ENCODE assay signal across 23 cellular contexts in genomic region chr7:36475011-36475342, GRCh38.
DNase-seq lines count a peak whose midpoint lies in the region; ATAC-seq and TF ChIP-seq lines count a peak whose summit lies in the region.
"Had no signal": no experiment of that assay in that cellular context is flagged by ENCODE, and none has a peak within 500 bp of the region (broad histone marks: within the 10 kb centered on the region; RNA-seq: fewer than 3 reads in every experiment).

No MANE protein-coding gene starts in this region.

- no peaks in the 10 kb centered on the region for H3K9me3 Mint-ChIP-seq in natural killer cell treated with Interleukin-12 subunit alpha and Interleukin-12 subunit beta and Interleukin-15 and Interleukin-18, amount 100 ng/mL, for 72 hours
- H3K9me3 Mint-ChIP-seq in natural killer cell, result no peaks in the 10 kb centered on the region
- H3K9me3 Mint-ChIP-seq in activated naive CD8-positive, alpha-beta T cell treated with anti-CD3 and anti-CD28 coated beads, Interleukin-2, amount 50 U/mL, for 24 hours, result peaks cover 6% of the 10 kb centered on the region
- H3K9me3 Mint-ChIP-seq: HFFc6 had no signal

- no peak for DNase-seq in natural killer cell treated with Interleukin-12 subunit alpha and Interleukin-12 subunit beta and Interleukin-15 and Interleukin-18, amount 100 ng/mL, for 72 hours (ENCODE audit: low spot score)
- DNase-seq in natural killer cell (no peak), RWPE2 (ENCODE audit: low spot score) (no peak), NCI-H1694 treated with DMSO at 0.1 percent for 48 hours (lab: John Stamatoyannopoulos, UW) (no peak), Karpas-422 (no peak)
- no peak for DNase-seq in activated naive CD8-positive, alpha-beta T cell treated with anti-CD3 and anti-CD28 coated beads, Interleukin-2, amount 50 U/mL, for 24 hours
- DNase-seq: CD8-positive, alpha-beta T cell; DMS 273 treated with DMSO at 0.1 percent for 48 hours; DMS79; GM23248; H7; HFFc6; NCI-H1092 treated with DMSO at 0.1 percent for 48 hours; NCI-H1436; NCI-H187 treated with DMSO at 0.1 percent for 48 hours; NCI-H446; NCI-H526; PC-9; Right ventricle myocardium superior had no signal

- no peak for ATAC-seq in natural killer cell treated with Interleukin-12 subunit alpha and Interleukin-12 subunit beta and Interleukin-15 and Interleukin-18, amount 100 ng/mL, for 72 hours
- no peak for ATAC-seq in natural killer cell
- no peak for ATAC-seq in RWPE2 (ENCODE audit: low read depth)
- ATAC-seq in activated naive CD8-positive, alpha-beta T cell treated with anti-CD3 and anti-CD28 coated beads, Interleukin-2, amount 50 U/mL, for 24 hours, result no peak
- ATAC-seq in HG03108 (IDR thresholded peaks at IDR 0.05; ENCODE audit: unreplicated experiment), result no peak
- ATAC-seq: CD8-positive, alpha-beta T cell had no signal

- peak overlapping the region in 1 of 2 donors; percentile 65 for H3K27ac Mint-ChIP-seq in natural killer cell treated with Interleukin-12 subunit alpha and Interleukin-12 subunit beta and Interleukin-15 and Interleukin-18, amount 100 ng/mL, for 72 hours
- H3K27ac Mint-ChIP-seq in natural killer cell, result no peak overlapping the region
- H3K27ac Mint-ChIP-seq in activated naive CD8-positive, alpha-beta T cell treated with anti-CD3 and anti-CD28 coated beads, Interleukin-2, amount 50 U/mL, for 24 hours, result peak overlapping the region; percentile 72
- H3K27ac Mint-ChIP-seq: CD8-positive, alpha-beta T cell; HFFc6 had no signal

- peak overlapping the region; percentile 55 for H3K4me3 Mint-ChIP-seq in natural killer cell treated with Interleukin-12 subunit alpha and Interleukin-12 subunit beta and Interleukin-15 and Interleukin-18, amount 100 ng/mL, for 72 hours
- no peak overlapping the region for H3K4me3 Mint-ChIP-seq in natural killer cell
- no peak overlapping the region for H3K4me3 Mint-ChIP-seq in activated naive CD8-positive, alpha-beta T cell treated with anti-CD3 and anti-CD28 coated beads, Interleukin-2, amount 50 U/mL, for 24 hours
- H3K4me3 Mint-ChIP-seq: CD8-positive, alpha-beta T cell; HFFc6 had no signal

- H3K27ac ChIP-seq in RWPE2 (ENCODE audit: poor library complexity, severe bottlenecking) (peak overlapping the region; percentile 40), Karpas-422 (ENCODE audit: low read length) (no peak overlapping the region)
- H3K27ac ChIP-seq: A549, C4-2B, GM23248, PC-9 had no signal

- peaks cover 15 to 18% of the 10 kb centered on the region in 2 donors for H3K4me1 Mint-ChIP-seq in natural killer cell treated with Interleukin-12 subunit alpha and Interleukin-12 subunit beta and Interleukin-15 and Interleukin-18, amount 100 ng/mL, for 72 hours (ENCODE audit: low read depth in 2 of 2)
- H3K4me1 Mint-ChIP-seq in natural killer cell, result peaks cover 9 to 11% of the 10 kb centered on the region in 2 donors
- peaks cover 33% of the 10 kb centered on the region for H3K4me1 Mint-ChIP-seq in activated naive CD8-positive, alpha-beta T cell treated with anti-CD3 and anti-CD28 coated beads, Interleukin-2, amount 50 U/mL, for 24 hours

- H3K9ac ChIP-seq in Karpas-422 (ENCODE audit: low read length), result no peak overlapping the region
- H3K9ac ChIP-seq: GM23248 had no signal

- no peak overlapping the region for H3K4me2 ChIP-seq in Karpas-422 (ENCODE audit: low read depth, low read length, poor library complexity, severe bottlenecking)
- H3K4me2 ChIP-seq: A549 had no signal

- H3K36me3 Mint-ChIP-seq in natural killer cell treated with Interleukin-12 subunit alpha and Interleukin-12 subunit beta and Interleukin-15 and Interleukin-18, amount 100 ng/mL, for 72 hours, result peaks cover 12% of the 10 kb centered on the region
- peaks cover 12% of the 10 kb centered on the region for H3K36me3 Mint-ChIP-seq in natural killer cell
- H3K36me3 Mint-ChIP-seq in activated naive CD8-positive, alpha-beta T cell treated with anti-CD3 and anti-CD28 coated beads, Interleukin-2, amount 50 U/mL, for 24 hours (ENCODE audit: low read depth), result peaks cover 3% of the 10 kb centered on the region

- intact Hi-C loops in natural killer cell (cut with micrococcal nuclease), result no loop called here

- TF ChIP-seq CTCF in natural killer cell (IDR thresholded peaks at IDR 0.05) (no peak), RWPE2 (IDR thresholded peaks at IDR 0.05; ENCODE audit: poor library complexity, severe bottlenecking) (no peak)

- no peaks in the 10 kb centered on the region for H3K27me3 ChIP-seq in RWPE2 (ENCODE audit: insufficient read depth, poor library complexity, severe bottlenecking)
- H3K27me3 ChIP-seq in Karpas-422 (ENCODE audit: low read length), result no peaks in the 10 kb centered on the region

- no peak overlapping the region for H2AFZ ChIP-seq in Karpas-422 (ENCODE audit: low read length)
- H2AFZ ChIP-seq: GM23248 had no signal

- H3K4me1 ChIP-seq in RWPE2 (ENCODE audit: insufficient read depth, poor library complexity, severe bottlenecking) (peaks cover 14% of the 10 kb centered on the region), Karpas-422 (ENCODE audit: low read length) (no peaks in the 10 kb centered on the region)

- H3K27me3 Mint-ChIP-seq in natural killer cell treated with Interleukin-12 subunit alpha and Interleukin-12 subunit beta and Interleukin-15 and Interleukin-18, amount 100 ng/mL, for 72 hours, result no peaks in the 10 kb centered on the region
- H3K27me3 Mint-ChIP-seq in natural killer cell (ENCODE audit: low read depth in 2 of 2), result peaks cover 0 to 4% of the 10 kb centered on the region in 2 donors
- H3K27me3 Mint-ChIP-seq in activated naive CD8-positive, alpha-beta T cell treated with anti-CD3 and anti-CD28 coated beads, Interleukin-2, amount 50 U/mL, for 24 hours, result no peaks in the 10 kb centered on the region

- no peaks in the 10 kb centered on the region for H4K20me1 ChIP-seq in Karpas-422 (ENCODE audit: insufficient read depth, low read depth, low read length)

- H3K9me3 ChIP-seq in RWPE2 (ENCODE audit: severe bottlenecking) (no peaks in the 10 kb centered on the region), Karpas-422 (ENCODE audit: low read length) (no peaks in the 10 kb centered on the region; the same call in 1 of the 2 replicates)

- no peaks in the 10 kb centered on the region for H3K36me3 ChIP-seq in RWPE2 (ENCODE audit: low read depth)
- H3K36me3 ChIP-seq in Karpas-422 (ENCODE audit: insufficient read depth, low read length), result no peaks in the 10 kb centered on the region

- no peaks in the 10 kb centered on the region for H3K79me2 ChIP-seq in Karpas-422 (ENCODE audit: low read length)

- H3K9me2 ChIP-seq in Karpas-422 (replicated peaks; ENCODE audit: insufficient read depth, low read length), result no peaks in the 10 kb centered on the region

- no peak overlapping the region for H3K4me3 ChIP-seq in RWPE2 (ENCODE audit: severe bottlenecking)
- no peak overlapping the region for H3K4me3 ChIP-seq in Karpas-422 (ENCODE audit: low read length)
- H3K4me3 ChIP-seq: A549, GM12878, GM23248, PC-9 had no signal
